In the genomic region with DNA sequence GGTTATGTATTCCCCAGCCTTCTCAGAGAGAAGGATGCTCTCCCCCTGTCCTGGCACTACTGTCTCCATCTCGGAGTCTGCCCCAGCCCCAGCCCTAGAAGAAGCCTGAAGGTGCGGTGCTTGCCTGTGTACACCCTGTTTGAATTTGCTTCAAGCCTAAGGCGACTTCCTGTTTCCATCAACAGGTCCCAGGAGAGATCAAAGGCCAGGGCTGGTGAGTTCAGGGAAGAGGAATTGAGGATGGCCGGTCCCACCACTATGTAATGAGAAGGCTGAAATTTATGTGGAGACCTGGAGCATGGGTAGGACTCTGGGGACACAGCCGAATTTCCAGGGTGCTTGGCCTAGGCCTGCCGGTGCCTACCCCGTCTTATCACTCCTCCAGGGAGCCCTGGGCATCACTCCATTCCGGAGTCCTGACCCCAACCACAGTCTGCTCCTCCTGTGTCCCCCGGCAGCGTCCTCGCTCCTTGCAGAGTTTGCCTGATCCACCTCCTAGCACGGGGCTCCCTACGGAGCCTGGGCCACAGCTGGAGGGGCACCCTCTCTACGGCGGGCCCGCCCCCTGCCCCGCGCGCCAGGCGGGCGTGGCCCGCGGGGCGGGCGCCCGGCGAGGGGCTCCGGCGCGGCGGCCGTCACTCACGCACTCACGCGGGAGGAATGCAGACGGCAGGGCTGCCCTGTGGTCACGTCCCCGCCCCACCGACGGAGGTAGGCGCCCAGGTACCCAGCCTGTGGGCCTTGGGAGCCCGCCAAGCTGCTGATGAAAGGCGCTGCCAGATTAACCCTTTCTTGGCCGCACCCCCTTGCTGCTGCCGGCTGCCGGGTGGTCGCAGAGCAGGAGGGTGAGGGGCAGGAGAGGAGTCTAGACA, we compare ENCODE assay signal across 13 cellular contexts. TPM values are rescaled to one million over a fixed set of nuclear protein-coding genes. Genes with fewer than 3 reads are reported as not detected.
A peak's percentile ranks its signal among the peaks of the same experiment; 100 is the strongest.
DNase-seq lines count a peak whose midpoint lies in the region; ATAC-seq and TF ChIP-seq lines count a peak whose summit lies in the region.
"Had no signal": no experiment of that assay in that cellular context is flagged by ENCODE, and none has a peak within 500 bp of the region (broad histone marks: within the 10 kb centered on the region; RNA-seq: fewer than 3 reads in every experiment).

No MANE protein-coding gene starts in this region.

- no peak overlapping the region for H3K4me2 ChIP-seq in osteoblast (ENCODE audit: insufficient read depth, low read length)

- no peaks in the 10 kb centered on the region for H3K9me3 ChIP-seq in osteoblast (ENCODE audit: low read depth, low read length)
- H3K9me3 ChIP-seq: neutrophil had no signal

- H3K4me3 Mint-ChIP-seq in natural killer cell treated with Interleukin-12 subunit alpha and Interleukin-12 subunit beta and Interleukin-15 and Interleukin-18, amount 100 ng/mL, for 72 hours = no peak overlapping the region

- ATAC-seq in esophagus mucosa (peak; percentile 59), HG03135 (IDR thresholded peaks at IDR 0.05; ENCODE audit: unreplicated experiment) (no peak), HG02884 (IDR thresholded peaks at IDR 0.05; ENCODE audit: unreplicated experiment) (no peak)
- ATAC-seq in natural killer cell treated with Interleukin-12 subunit alpha and Interleukin-12 subunit beta and Interleukin-15 and Interleukin-18, amount 100 ng/mL, for 72 hours = no peak

- H3K27me3 Mint-ChIP-seq in natural killer cell treated with Interleukin-12 subunit alpha and Interleukin-12 subunit beta and Interleukin-15 and Interleukin-18, amount 100 ng/mL, for 72 hours = peaks cover 38 to 43% of the 10 kb centered on the region in 2 donors

- H3K9me3 Mint-ChIP-seq in natural killer cell treated with Interleukin-12 subunit alpha and Interleukin-12 subunit beta and Interleukin-15 and Interleukin-18, amount 100 ng/mL, for 72 hours = no peaks in the 10 kb centered on the region

- no peaks in the 10 kb centered on the region for H3K36me3 ChIP-seq in osteoblast (ENCODE audit: insufficient read depth, low read length)
- H3K36me3 ChIP-seq: neutrophil had no signal

- no peaks in the 10 kb centered on the region for H3K36me3 Mint-ChIP-seq in natural killer cell treated with Interleukin-12 subunit alpha and Interleukin-12 subunit beta and Interleukin-15 and Interleukin-18, amount 100 ng/mL, for 72 hours

- no peaks in the 10 kb centered on the region for H3K4me1 Mint-ChIP-seq in natural killer cell treated with Interleukin-12 subunit alpha and Interleukin-12 subunit beta and Interleukin-15 and Interleukin-18, amount 100 ng/mL, for 72 hours (ENCODE audit: low read depth in 2 of 2)

- no peak overlapping the region for H2AFZ ChIP-seq in osteoblast (ENCODE audit: low read length)

- TF ChIP-seq CTCF in osteoblast (IDR thresholded peaks at IDR 0.05; ENCODE audit: extremely low read depth, low read depth, low read length) = no peak

- DNase-seq in DMS79 treated with DMSO at 0.1 percent for 48 hours (lab: John Stamatoyannopoulos, UW) = peak; percentile 26
- no peak for DNase-seq in DMS79 (lab: John Stamatoyannopoulos, UW)
- DNase-seq in NCI-H1105 (lab: John Stamatoyannopoulos, UW) = peak; percentile 25
- peak; percentile 92 for DNase-seq in osteoblast (ENCODE audit: insufficient read length, low spot score, missing footprints)
- DNase-seq in natural killer cell treated with Interleukin-12 subunit alpha and Interleukin-12 subunit beta and Interleukin-15 and Interleukin-18, amount 100 ng/mL, for 72 hours (ENCODE audit: low spot score) = no peak
- DNase-seq: activated T-cell treated with anti-CD3 and anti-CD28 coated beads, Interleukin-2, amount 50 U/mL, for 1 hour; head of caudate nucleus; stimulated activated CD4-positive, alpha-beta T cell treated with anti-CD3 and anti-CD28 coated beads, Interleukin-4, amount 100 ng/mL, for 1 hour had no signal

- no peaks in the 10 kb centered on the region for H3K4me1 ChIP-seq in osteoblast (ENCODE audit: insufficient read depth, low read length)

- H3K27ac Mint-ChIP-seq in natural killer cell treated with Interleukin-12 subunit alpha and Interleukin-12 subunit beta and Interleukin-15 and Interleukin-18, amount 100 ng/mL, for 72 hours = no peak overlapping the region

- H3K79me2 ChIP-seq in osteoblast (ENCODE audit: insufficient read depth, low read length) = no peaks in the 10 kb centered on the region

- no peaks in the 10 kb centered on the region for H4K20me1 ChIP-seq in osteoblast (ENCODE audit: insufficient read depth, low read length)

- no peak overlapping the region for H3K27ac ChIP-seq in osteoblast (ENCODE audit: low read depth, low read length)
- H3K27ac ChIP-seq: neutrophil had no signal

- peaks cover 51% of the 10 kb centered on the region for H3K27me3 ChIP-seq in osteoblast (ENCODE audit: insufficient read depth, low read length)

- H3K4me3 ChIP-seq in osteoblast (ENCODE audit: insufficient read depth, low read length) = peak overlapping the region; percentile 3

RNA-seq across cellular contexts. Expression of a gene that starts 53.8 kb away (rescaled TPM):
- total RNA-seq in esophagus mucosa (not detected), osteoblast (not detected in 2 replicates)
- total RNA-seq in natural killer cell treated with Interleukin-12 subunit alpha and Interleukin-12 subunit beta and Interleukin-15 and Interleukin-18, amount 100 ng/mL, for 72 hours = not detected
- total RNA-seq: chondrocyte had no signal

Comparison
In these comparisons a context has a peak if more than half of its experiments do, and no peak if none do; other contexts are left out.
1. DNase-seq: peak in DMS79 treated with DMSO at 0.1 percent for 48 hours (single experiment), NCI-H1105 (single experiment) and osteoblast (single experiment); none in DMS79 (single experiment) and natural killer cell treated with Interleukin-12 subunit alpha and Interleukin-12 subunit beta and Interleukin-15 and Interleukin-18, amount 100 ng/mL, for 72 hours (single experiment).